In genomic region chr1:187836557-187836956, GRCh38 we compare ENCODE assay signal across 9 cellular contexts.
"Had no signal": no experiment of that assay in that cellular context is flagged by ENCODE, and none has a peak within 500 bp of the region (broad histone marks: within the 10 kb centered on the region; RNA-seq: fewer than 3 reads in every experiment).

No MANE protein-coding gene starts in this region.

- H3K4me3 Mint-ChIP-seq: H9, IgD-negative memory B cell had no signal

- H3K9ac ChIP-seq: KMS-11 had no signal

- H3K27ac Mint-ChIP-seq: IgD-negative memory B cell had no signal

- H3K4me1 Mint-ChIP-seq: H9 had no signal

- ATAC-seq: HepG2 had no signal

- H3K4me2 ChIP-seq: KMS-11 had no signal

- FAIRE-seq: H54, HepG2 had no signal

- H3K27me3 Mint-ChIP-seq: IgD-negative memory B cell had no signal

- H3K27ac ChIP-seq: HL-60, KMS-11 had no signal

- H3K36me3 Mint-ChIP-seq: IgD-negative memory B cell had no signal

- DNase-seq: GOT3, H9, HCEC 1CT, KBM-7 had no signal
